Comparison of ENCODE assay signal across 10 cellular contexts in the genomic region with DNA sequence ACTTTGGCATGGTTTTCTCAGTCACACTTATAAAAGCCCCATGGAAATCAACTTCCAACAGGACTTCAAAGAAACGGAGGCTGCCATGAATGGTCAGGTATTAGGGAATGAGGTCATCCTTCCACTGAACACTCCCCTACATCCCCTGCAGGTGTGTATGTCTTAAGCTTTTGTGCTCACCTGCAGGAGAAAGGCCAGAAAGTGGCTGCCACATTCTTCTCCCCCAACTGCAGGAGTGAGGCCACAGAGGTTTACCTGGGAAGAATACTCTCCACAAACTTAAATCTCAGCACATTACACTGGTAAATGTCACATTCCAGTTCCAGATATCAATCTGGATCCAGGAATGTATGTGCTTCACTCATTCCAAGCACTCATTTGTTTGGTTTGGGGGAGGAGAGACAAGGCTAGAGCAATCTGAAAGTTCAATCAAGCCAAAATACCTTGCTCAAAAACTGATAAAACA. TPM values are rescaled to one million over a fixed set of nuclear protein-coding genes. Genes with fewer than 3 reads are reported as not detected.
DNase-seq lines count a peak whose midpoint lies in the region; ATAC-seq and TF ChIP-seq lines count a peak whose summit lies in the region.
"Had no signal": no experiment of that assay in that cellular context is flagged by ENCODE, and none has a peak within 500 bp of the region (broad histone marks: within the 10 kb centered on the region; RNA-seq: fewer than 3 reads in every experiment).

No MANE protein-coding gene starts in this region.

- H3K4me3 Mint-ChIP-seq in natural killer cell treated with Interleukin-12 subunit alpha and Interleukin-12 subunit beta and Interleukin-15 and Interleukin-18, amount 100 ng/mL, for 72 hours: no peak overlapping the region
- no peak overlapping the region for H3K4me3 Mint-ChIP-seq in natural killer cell

- no peak for ATAC-seq in natural killer cell treated with Interleukin-12 subunit alpha and Interleukin-12 subunit beta and Interleukin-15 and Interleukin-18, amount 100 ng/mL, for 72 hours
- ATAC-seq in natural killer cell (no peak), right lobe of liver (peak; percentile 48 to 75 (median 70)), GM21360 (IDR thresholded peaks at IDR 0.05; ENCODE audit: unreplicated experiment) (no peak), GM19035 (IDR thresholded peaks at IDR 0.05; ENCODE audit: unreplicated experiment) (no peak)
- ATAC-seq: activated CD4-positive, CD25-positive, alpha-beta regulatory T cell treated with anti-CD3 and anti-CD28 coated beads, Interleukin-2, amount 50 U/mL, for 24 hours had no signal

- peaks cover 0 to 17% of the 10 kb centered on the region in 2 donors for H3K27me3 Mint-ChIP-seq in natural killer cell treated with Interleukin-12 subunit alpha and Interleukin-12 subunit beta and Interleukin-15 and Interleukin-18, amount 100 ng/mL, for 72 hours
- H3K27me3 Mint-ChIP-seq in natural killer cell (ENCODE audit: low read depth in 2 of 2): peaks cover 0 to 37% of the 10 kb centered on the region in 2 donors

- TF ChIP-seq POLR2A in right lobe of liver (IDR thresholded peaks at IDR 0.05): no peak

- H3K36me3 ChIP-seq in adipocyte (ENCODE audit: control insufficient read depth, insufficient read depth, low read length, severe bottlenecking) (no peaks in the 10 kb centered on the region), right lobe of liver (no peaks in the 10 kb centered on the region)

- intact Hi-C loops in natural killer cell (cut with micrococcal nuclease): loop anchor here (10.0 kb wide), 1 partner anchor 56 kb away; no protein-coding TSS in a partner anchor
- intact Hi-C loops in right lobe of liver (cut with DNase I): no loop called here
- intact Hi-C loops in head of caudate nucleus (cut with DNase I): no loop called here

- H3K9me3 ChIP-seq in adipocyte (ENCODE audit: control insufficient read depth, low read length) (no peaks in the 10 kb centered on the region), right lobe of liver (no peaks in the 10 kb centered on the region)

- TF ChIP-seq CTCF in natural killer cell (IDR thresholded peaks at IDR 0.05): no peak
- TF ChIP-seq CTCF in right lobe of liver (IDR thresholded peaks at IDR 0.05): no peak

- WGBS in right lobe of liver (ENCODE audit: insufficient coverage, low coverage, low lambda C conversion rate, missing lambda C conversion rate): 67% methylated on average over 1 of the region's 1 CpG

- H3K27ac Mint-ChIP-seq in natural killer cell treated with Interleukin-12 subunit alpha and Interleukin-12 subunit beta and Interleukin-15 and Interleukin-18, amount 100 ng/mL, for 72 hours: peak overlapping the region; percentile 62 to 80
- H3K27ac Mint-ChIP-seq in natural killer cell: peak overlapping the region in 1 of 2 donors; percentile 61

- no peaks in the 10 kb centered on the region for H3K36me3 Mint-ChIP-seq in natural killer cell treated with Interleukin-12 subunit alpha and Interleukin-12 subunit beta and Interleukin-15 and Interleukin-18, amount 100 ng/mL, for 72 hours
- no peaks in the 10 kb centered on the region for H3K36me3 Mint-ChIP-seq in natural killer cell

- H3K9ac ChIP-seq in adipocyte (ENCODE audit: low read length): peak overlapping the region; percentile 13

- H3K9me3 Mint-ChIP-seq in natural killer cell treated with Interleukin-12 subunit alpha and Interleukin-12 subunit beta and Interleukin-15 and Interleukin-18, amount 100 ng/mL, for 72 hours: peaks cover 2% of the 10 kb centered on the region
- H3K9me3 Mint-ChIP-seq in natural killer cell: no peaks in the 10 kb centered on the region

- H3K4me1 Mint-ChIP-seq in natural killer cell treated with Interleukin-12 subunit alpha and Interleukin-12 subunit beta and Interleukin-15 and Interleukin-18, amount 100 ng/mL, for 72 hours (ENCODE audit: low read depth in 2 of 2): peaks cover 39 to 43% of the 10 kb centered on the region in 2 donors
- H3K4me1 Mint-ChIP-seq in natural killer cell: peaks cover 42 to 51% of the 10 kb centered on the region in 2 donors

- no peak for DNase-seq in natural killer cell treated with Interleukin-12 subunit alpha and Interleukin-12 subunit beta and Interleukin-15 and Interleukin-18, amount 100 ng/mL, for 72 hours (ENCODE audit: low spot score)
- DNase-seq in natural killer cell: no peak
- no peak for DNase-seq in adipocyte (ENCODE audit: low read depth)
- DNase-seq in right lobe of liver: no peak
- DNase-seq in anterior cingulate cortex (lab: John Stamatoyannopoulos, UW): no peak
- no peak for DNase-seq in head of caudate nucleus
- DNase-seq: DMS 273 treated with DMSO at 0.1 percent for 48 hours had no signal

- no peak overlapping the region for H3K27ac ChIP-seq in right lobe of liver

- H3K4me3 ChIP-seq in adipocyte (ENCODE audit: low read length): peak overlapping the region; percentile 45
- H3K4me3 ChIP-seq in right lobe of liver: no peak overlapping the region

- H3K4me1 ChIP-seq in adipocyte (ENCODE audit: control insufficient read depth, insufficient read depth, low read length) (peaks cover 17% of the 10 kb centered on the region), right lobe of liver (peaks cover 0 to 6% (median 0%) of the 10 kb centered on the region in 4 donors)

- H3K27me3 ChIP-seq in adipocyte (replicated peaks; ENCODE audit: control insufficient read depth, insufficient read depth, low read length): peaks cover 11% of the 10 kb centered on the region
- no peaks in the 10 kb centered on the region for H3K27me3 ChIP-seq in right lobe of liver

RNA-seq across cellular contexts. Expression of gene FAM9C, which starts 15.5 kb away (rescaled TPM):
- total RNA-seq in natural killer cell treated with Interleukin-12 subunit alpha and Interleukin-12 subunit beta and Interleukin-15 and Interleukin-18, amount 100 ng/mL, for 72 hours: not detected
- not detected for total RNA-seq in natural killer cell
- not detected for total RNA-seq in right lobe of liver

RNA-seq across cellular contexts. Expression of gene TMSB4X, which starts 54.0 kb away (rescaled TPM):
- total RNA-seq in natural killer cell treated with Interleukin-12 subunit alpha and Interleukin-12 subunit beta and Interleukin-15 and Interleukin-18, amount 100 ng/mL, for 72 hours: 1,000 to 10,000 TPM; 2,674 to 5,601 TPM
- total RNA-seq in natural killer cell (1,000 to 10,000 TPM; 5,049 to 6,005 (median 5,892) TPM), right lobe of liver (1,000 to 10,000 TPM in 1 of 6 experiments, 100 to 1,000 TPM in 5; 348 to 1,121 (median 708) TPM)

Comparison
In these comparisons a context has a peak if more than half of its experiments do, and no peak if none do; other contexts are left out.
1. ATAC-seq: peak in right lobe of liver (4 of 4); none in natural killer cell treated with Interleukin-12 subunit alpha and Interleukin-12 subunit beta and Interleukin-15 and Interleukin-18, amount 100 ng/mL, for 72 hours (0 of 2), natural killer cell (0 of 3), GM21360 (single experiment) and GM19035 (single experiment).